In genomic region chr14:71758198-71758955, GRCh38 we compare ENCODE assay signal across 1 cellular context.
TF ChIP-seq lines count a peak whose summit lies in the region.

No MANE protein-coding gene starts in this region.

TF ChIP-seq in H1, 55 proteins besides CTCF, POLR2A, EP300 and RAD21 (continued from another document):
- TF ChIP-seq USF2 (IDR thresholded peaks at IDR 0.05; ENCODE audit: low read length) (no peak), ZNF274 (IDR thresholded peaks at IDR 0.05; ENCODE audit: borderline replicate concordance, extremely low read depth, low read length) (no peak), CBX8 (IDR thresholded peaks at IDR 0.05; ENCODE audit: borderline replicate concordance, low read depth, low read length) (no peak), POLR2AphosphoS5 (IDR thresholded peaks at IDR 0.05; ENCODE audit: low read depth, low read length) (no peak), SRF (IDR thresholded peaks at IDR 0.05; ENCODE audit: low read depth, low read length) (no peak), TCF12 (IDR thresholded peaks at IDR 0.05; ENCODE audit: low read depth, low read length) (no peak), CHD7 (IDR thresholded peaks at IDR 0.05; ENCODE audit: insufficient replicate concordance, low read length) (no peak), CEBPB (IDR thresholded peaks at IDR 0.05; ENCODE audit: low read depth, low read length) (no peak), BCL11A (IDR thresholded peaks at IDR 0.05; ENCODE audit: low read depth in 2 of 2, low read length in 2 of 2) (no peak), BACH1 (IDR thresholded peaks at IDR 0.05; ENCODE audit: low read length) (no peak), MAFK (IDR thresholded peaks at IDR 0.05; ENCODE audit: low read depth, low read length) (no peak), CHD1 (IDR thresholded peaks at IDR 0.05; ENCODE audit: low read depth, low read length) (no peak), EZH2 (IDR thresholded peaks at IDR 0.05; ENCODE audit: low read depth, low read length, severe bottlenecking) (no peak), RBBP5 (IDR thresholded peaks at IDR 0.05; ENCODE audit: borderline replicate concordance, low read depth, low read length) (no peak), KDM4A (IDR thresholded peaks at IDR 0.05; ENCODE audit: low read depth, low read length, severe bottlenecking) (no peak), YY1 (IDR thresholded peaks at IDR 0.05; ENCODE audit: low read depth, low read length) (no peak), RNF2 (IDR thresholded peaks at IDR 0.05; ENCODE audit: borderline replicate concordance, low read depth, low read length, missing control alignments, poor library complexity, severe bottlenecking) (no peak)
